ENCODE assay signal across 1 cellular context in the genomic region with DNA sequence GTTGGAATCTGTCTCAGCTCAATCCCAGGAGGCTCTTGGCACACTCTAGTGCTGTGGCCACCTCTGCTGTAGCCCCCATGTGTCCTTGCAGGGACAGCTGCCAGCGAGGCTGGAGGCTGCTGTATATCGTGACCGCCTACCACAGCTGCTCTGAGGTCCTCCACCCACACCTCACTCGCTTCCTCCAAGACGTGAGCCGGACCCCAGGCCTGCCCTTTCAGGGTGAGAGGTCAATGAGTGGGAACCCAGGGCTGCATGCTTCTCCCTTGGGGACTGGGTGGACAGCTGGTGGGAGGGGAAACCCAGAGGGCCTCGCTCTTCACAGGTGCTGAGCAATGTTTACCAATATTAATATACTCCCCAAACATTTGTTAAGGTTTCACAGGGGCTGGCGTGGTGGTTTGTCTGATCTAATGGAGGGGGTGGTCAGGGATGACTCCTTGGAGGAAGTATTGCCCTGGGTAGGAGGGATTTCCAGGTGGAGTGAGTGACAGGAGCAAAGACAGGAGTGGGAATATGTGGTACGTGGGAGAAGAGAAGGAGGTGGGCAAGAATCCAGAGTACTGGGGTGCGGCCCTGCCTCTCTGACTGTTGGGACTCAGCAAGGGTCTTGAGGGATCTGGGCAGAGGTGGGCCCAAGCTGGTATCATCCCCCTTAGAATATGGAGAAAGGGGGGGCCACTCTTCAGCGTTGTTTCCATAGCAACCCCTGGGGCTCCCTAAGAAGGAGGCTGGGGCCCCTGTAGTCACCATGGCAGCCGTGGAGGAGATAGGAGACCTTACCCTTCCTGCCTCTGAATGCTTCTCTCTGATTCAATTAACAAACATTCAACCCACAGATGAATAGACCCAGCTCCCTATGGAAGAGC.
TF ChIP-seq lines count a peak whose summit lies in the region.

No MANE protein-coding gene starts in this region.

TF ChIP-seq in H1, 55 proteins besides CTCF, POLR2A, EP300 and RAD21 (continued from another document):
- TF ChIP-seq, protein P1, sequence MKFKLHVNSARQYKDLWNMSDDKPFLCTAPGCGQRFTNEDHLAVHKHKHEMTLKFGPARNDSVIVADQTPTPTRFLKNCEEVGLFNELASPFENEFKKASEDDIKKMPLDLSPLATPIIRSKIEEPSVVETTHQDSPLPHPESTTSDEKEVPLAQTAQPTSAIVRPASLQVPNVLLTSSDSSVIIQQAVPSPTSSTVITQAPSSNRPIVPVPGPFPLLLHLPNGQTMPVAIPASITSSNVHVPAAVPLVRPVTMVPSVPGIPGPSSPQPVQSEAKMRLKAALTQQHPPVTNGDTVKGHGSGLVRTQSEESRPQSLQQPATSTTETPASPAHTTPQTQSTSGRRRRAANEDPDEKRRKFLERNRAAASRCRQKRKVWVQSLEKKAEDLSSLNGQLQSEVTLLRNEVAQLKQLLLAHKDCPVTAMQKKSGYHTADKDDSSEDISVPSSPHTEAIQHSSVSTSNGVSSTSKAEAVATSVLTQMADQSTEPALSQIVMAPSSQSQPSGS (IDR thresholded peaks at IDR 0.05; ENCODE audit: low read length), result no peak
- TF ChIP-seq TEAD4 (IDR thresholded peaks at IDR 0.05; ENCODE audit: low read depth, low read length), result no peak
- no peak for TF ChIP-seq TAF1 (IDR thresholded peaks at IDR 0.05; ENCODE audit: low read depth, low read length)
- TF ChIP-seq EZH2 (IDR thresholded peaks at IDR 0.05; ENCODE audit: low read depth, low read length, severe bottlenecking), result no peak
- TF ChIP-seq KDM1A (IDR thresholded peaks at IDR 0.05; ENCODE audit: borderline replicate concordance, low read length), result no peak
- no peak for TF ChIP-seq CHD2 (IDR thresholded peaks at IDR 0.05; ENCODE audit: low read length)
- no peak for TF ChIP-seq SIX5 (IDR thresholded peaks at IDR 0.05; ENCODE audit: low read depth, low read length)
- TF ChIP-seq RFX5 (IDR thresholded peaks at IDR 0.05; ENCODE audit: borderline replicate concordance, low read depth, low read length), result no peak
- TF ChIP-seq CHD1 (IDR thresholded peaks at IDR 0.05; ENCODE audit: low read depth, low read length), result no peak
- no peak for TF ChIP-seq JUN (IDR thresholded peaks at IDR 0.05; ENCODE audit: low read depth, low read length)
